16 cellular contexts compared by ENCODE assay signal in the genomic region with DNA sequence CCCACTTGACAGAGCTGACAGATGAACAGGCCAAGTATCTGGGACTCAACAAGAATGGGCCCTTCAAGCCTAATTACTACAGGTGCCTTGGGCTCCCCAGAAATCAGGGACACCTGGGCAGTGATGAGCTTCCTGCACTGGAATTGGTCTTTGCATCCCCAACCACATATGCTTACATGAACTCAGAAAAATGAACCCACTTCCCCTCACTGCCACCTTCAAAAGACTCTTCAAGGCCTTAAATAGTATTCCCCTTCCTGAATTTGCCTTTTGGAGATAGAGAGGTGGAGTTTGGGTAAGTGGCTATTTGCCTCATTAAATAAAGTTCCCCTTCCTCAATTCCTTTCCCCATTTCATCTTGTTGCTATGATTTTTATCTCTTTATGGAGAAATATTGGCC. TPM values are rescaled to one million over a fixed set of nuclear protein-coding genes. Genes with fewer than 3 reads are reported as not detected.
DNase-seq lines count a peak whose midpoint lies in the region; FAIRE-seq and TF ChIP-seq lines count a peak whose summit lies in the region.
"Had no signal": no experiment of that assay in that cellular context is flagged by ENCODE, and none has a peak within 500 bp of the region (broad histone marks: within the 10 kb centered on the region; RNA-seq: fewer than 3 reads in every experiment).

No MANE protein-coding gene starts in this region.

- no peak overlapping the region for H2AFZ ChIP-seq in Loucy (ENCODE audit: low read length)
- no peak overlapping the region for H2AFZ ChIP-seq in endothelial cell of umbilical vein (ENCODE audit: low read depth, low read length)

- peak; percentile 38 for FAIRE-seq in endothelial cell of umbilical vein (lab: Jason Lieb, UNC)
- FAIRE-seq: A204.1, GM19239 had no signal

- POLR2A ChIA-PET in endothelial cell of umbilical vein (lab: Charles Lee) = no interaction called here

- TF ChIP-seq CTCF in Loucy (conservative IDR thresholded peaks at IDR 0.05; ENCODE audit: low read length) (no peak), endothelial cell of umbilical vein (IDR thresholded peaks at IDR 0.05; ENCODE audit: extremely low read depth in 1 of 2, insufficient read depth in 1 of 2, low read depth in 1 of 2, low read length in 2 of 2) (no peak), tibial artery (IDR thresholded peaks at IDR 0.05) (no peak)

- DNase-seq in activated naive CD4-positive, alpha-beta T cell treated with anti-CD3 and anti-CD28 coated beads, Interleukin-2, amount 10 ng/mL, durations not matched to agents 7 days and 5 days = no peak
- DNase-seq in endothelial cell of umbilical vein (ENCODE audit: low read depth, low spot score) (no peak), NCI-H2029 treated with DMSO at 0.1 percent for 48 hours (lab: John Stamatoyannopoulos, UW) (no peak), tibial artery (no peak), GM19240 (ENCODE audit: insufficient read length, low spot score) (no peak)
- DNase-seq: BE2C; Caco-2; CD8-positive, alpha-beta memory T cell; GF-D8; HCEC 1CT; HFFc6; IMR-90 had no signal

- H3K4me1 ChIP-seq in Loucy (ENCODE audit: insufficient read depth, low read length, poor library complexity, severe bottlenecking) = peaks cover 19% of the 10 kb centered on the region
- H3K4me1 ChIP-seq in endothelial cell of umbilical vein (ENCODE audit: control insufficient read depth, extremely low read depth, insufficient read depth, low read length) = peaks cover 4% of the 10 kb centered on the region
- H3K4me1 ChIP-seq in tibial artery = peaks cover 0 to 4% (median 0%) of the 10 kb centered on the region in 4 donors
- H3K4me1 ChIP-seq: Caco-2 had no signal

- H4K20me1 ChIP-seq in Loucy (ENCODE audit: insufficient read depth, low read length, poor library complexity, severe bottlenecking) (no peaks in the 10 kb centered on the region), endothelial cell of umbilical vein (replicated peaks; ENCODE audit: control insufficient read depth, extremely low read depth, insufficient read depth, low read length) (no peaks in the 10 kb centered on the region)

- H3K9me3 ChIP-seq in Loucy (ENCODE audit: insufficient read depth, low read depth, low read length) (no peaks in the 10 kb centered on the region), endothelial cell of umbilical vein (replicated peaks; ENCODE audit: control insufficient read depth, insufficient read depth, low read length) (no peaks in the 10 kb centered on the region), tibial artery (no peaks in the 10 kb centered on the region)
- H3K9me3 ChIP-seq: BE2C, Caco-2 had no signal

- H3K4me2 ChIP-seq in Loucy (ENCODE audit: low read depth, low read length, poor library complexity, severe bottlenecking) (peak overlapping the region; percentile 3), endothelial cell of umbilical vein (ENCODE audit: insufficient read depth, low read length) (no peak overlapping the region)

- intact Hi-C loops in endothelial cell of umbilical vein (cut with micrococcal nuclease) = no loop called here
- intact Hi-C loops in tibial artery (cut with DNase I; ENCODE audit: low total_unique reads) = no loop called here

- H3K79me2 ChIP-seq in Loucy (ENCODE audit: insufficient read depth, low read length) (no peaks in the 10 kb centered on the region), endothelial cell of umbilical vein (ENCODE audit: control insufficient read depth, insufficient read depth, low read length) (no peaks in the 10 kb centered on the region)

- H3K9me1 ChIP-seq in endothelial cell of umbilical vein (replicated peaks; ENCODE audit: control insufficient read depth, extremely low read depth, insufficient read depth, low read length) = no peaks in the 10 kb centered on the region

- H3K27ac ChIP-seq in endothelial cell of umbilical vein (ENCODE audit: insufficient read depth, low read depth, low read length) (no peak overlapping the region), tibial artery (no peak overlapping the region)

- H3K9me3 Mint-ChIP-seq in activated naive CD4-positive, alpha-beta T cell treated with anti-CD3 and anti-CD28 coated beads, Interleukin-2, amount 50 U/mL, for 24 hours = no peaks in the 10 kb centered on the region
- H3K9me3 Mint-ChIP-seq in activated naive CD4-positive, alpha-beta T cell treated with anti-CD3 and anti-CD28 coated beads, Interleukin-2, amount 10 ng/mL, durations not matched to agents 7 days and 5 days = no peaks in the 10 kb centered on the region
- H3K9me3 Mint-ChIP-seq: CD8-positive, alpha-beta memory T cell; HFFc6 had no signal

- no peaks in the 10 kb centered on the region for H3F3A ChIP-seq in Loucy (ENCODE audit: low read depth)

- no peaks in the 10 kb centered on the region for H3K9me2 ChIP-seq in Loucy (replicated peaks; ENCODE audit: low read depth, low read length)

- H3K9ac ChIP-seq in Loucy (ENCODE audit: low read depth, low read length, poor library complexity, severe bottlenecking) (no peak overlapping the region), endothelial cell of umbilical vein (replicated peaks; ENCODE audit: extremely low read depth, insufficient read depth, low read length) (no peak overlapping the region)

- peaks cover 5% of the 10 kb centered on the region for H3K4me1 Mint-ChIP-seq in activated naive CD4-positive, alpha-beta T cell treated with anti-CD3 and anti-CD28 coated beads, Interleukin-2, amount 50 U/mL, for 24 hours
- H3K4me1 Mint-ChIP-seq in activated naive CD4-positive, alpha-beta T cell treated with anti-CD3 and anti-CD28 coated beads, Interleukin-2, amount 10 ng/mL, durations not matched to agents 7 days and 5 days = peaks cover 19% of the 10 kb centered on the region

- peak overlapping the region; percentile 51 for H3K27ac Mint-ChIP-seq in activated naive CD4-positive, alpha-beta T cell treated with anti-CD3 and anti-CD28 coated beads, Interleukin-2, amount 50 U/mL, for 24 hours
- H3K27ac Mint-ChIP-seq in activated naive CD4-positive, alpha-beta T cell treated with anti-CD3 and anti-CD28 coated beads, Interleukin-2, amount 10 ng/mL, durations not matched to agents 7 days and 5 days = no peak overlapping the region
- H3K27ac Mint-ChIP-seq: HFFc6 had no signal

- BruUV-seq in endothelial cell of umbilical vein (replicated peaks; lab: Mats Ljungman, UMichigan) = no TSS peak

- H3K27me3 Mint-ChIP-seq in activated naive CD4-positive, alpha-beta T cell treated with anti-CD3 and anti-CD28 coated beads, Interleukin-2, amount 50 U/mL, for 24 hours = no peaks in the 10 kb centered on the region
- H3K27me3 Mint-ChIP-seq in activated naive CD4-positive, alpha-beta T cell treated with anti-CD3 and anti-CD28 coated beads, Interleukin-2, amount 10 ng/mL, durations not matched to agents 7 days and 5 days = no peaks in the 10 kb centered on the region
- H3K27me3 Mint-ChIP-seq: CD8-positive, alpha-beta memory T cell had no signal

- H3K4me3 Mint-ChIP-seq in activated naive CD4-positive, alpha-beta T cell treated with anti-CD3 and anti-CD28 coated beads, Interleukin-2, amount 50 U/mL, for 24 hours = no peak overlapping the region
- H3K4me3 Mint-ChIP-seq in activated naive CD4-positive, alpha-beta T cell treated with anti-CD3 and anti-CD28 coated beads, Interleukin-2, amount 10 ng/mL, durations not matched to agents 7 days and 5 days = no peak overlapping the region
- H3K4me3 Mint-ChIP-seq: CD8-positive, alpha-beta memory T cell; HFFc6 had no signal

- H3K4me3 ChIP-seq in Loucy (ENCODE audit: low read length, poor library complexity, severe bottlenecking) (no peak overlapping the region), endothelial cell of umbilical vein (replicated peaks in 1 of 3; ENCODE audit: insufficient read depth in 1 of 3, low read depth in 1 of 3, low read length in 3 of 3) (no peak overlapping the region), tibial artery (no peak overlapping the region)

- CTCF ChIA-PET in activated naive CD4-positive, alpha-beta T cell treated with anti-CD3 and anti-CD28 coated beads, Interleukin-2, amount 10 ng/mL, durations not matched to agents 7 days and 5 days (lab: Charles Lee) = interaction anchor here (1.0 to 1.1 kb wide), 2 partner anchors 19 to 83 kb away, joined by 4 to 5 read pairs; no protein-coding TSS in a partner anchor
- CTCF ChIA-PET in endothelial cell of umbilical vein (lab: Charles Lee) = interaction anchor here (2.3 kb wide), 1 partner anchor 13 kb away, joined by 7 read pairs; no protein-coding TSS in a partner anchor

- no peaks in the 10 kb centered on the region for H3K36me3 ChIP-seq in Loucy (ENCODE audit: insufficient read depth, low read length)
- H3K36me3 ChIP-seq in endothelial cell of umbilical vein (ENCODE audit: control insufficient read depth in 2 of 2, extremely low read depth in 1 of 2, insufficient read depth in 2 of 2, low read length in 2 of 2) = peaks cover 0 to 2% of the 10 kb centered on the region in 2 experiments
- H3K36me3 ChIP-seq in tibial artery = peaks cover 23 to 25% (median 24%) of the 10 kb centered on the region in 3 donors
- H3K36me3 ChIP-seq: BE2C had no signal

- H3K27me3 ChIP-seq in Loucy (ENCODE audit: insufficient read depth, low read length, poor library complexity, severe bottlenecking) (no peaks in the 10 kb centered on the region), endothelial cell of umbilical vein (ENCODE audit: control insufficient read depth in 2 of 2, insufficient read depth in 2 of 2, low read length in 2 of 2) (no peaks in the 10 kb centered on the region), tibial artery (peaks cover 0 to 4% of the 10 kb centered on the region in 2 donors)
- H3K27me3 ChIP-seq: BE2C had no signal

- no peak for TF ChIP-seq POLR2A in endothelial cell of umbilical vein (IDR thresholded peaks at IDR 0.05; ENCODE audit: low read depth, low read length)

- peaks cover 25% of the 10 kb centered on the region for H3K36me3 Mint-ChIP-seq in activated naive CD4-positive, alpha-beta T cell treated with anti-CD3 and anti-CD28 coated beads, Interleukin-2, amount 50 U/mL, for 24 hours
- peaks cover 16% of the 10 kb centered on the region for H3K36me3 Mint-ChIP-seq in activated naive CD4-positive, alpha-beta T cell treated with anti-CD3 and anti-CD28 coated beads, Interleukin-2, amount 10 ng/mL, durations not matched to agents 7 days and 5 days

- dilution Hi-C loops in endothelial cell of umbilical vein (cut with MboI; ENCODE audit: extremely low pct_ligation_motif_present, low sequenced_read_pairs) = no loop called here

TF ChIP-seq in endothelial cell of umbilical vein, 7 proteins besides CTCF, POLR2A, EP300 and RAD21 (continues in another document):
- no peak for TF ChIP-seq JUN (IDR thresholded peaks at IDR 0.05; ENCODE audit: borderline replicate concordance, insufficient read depth, insufficient read length, low read depth)
- no peak for TF ChIP-seq GATA2 (IDR thresholded peaks at IDR 0.05; ENCODE audit: insufficient read depth, insufficient read length, low read depth, low read length)

RNA-seq across cellular contexts. Expression of a gene that starts 7.8 kb away (rescaled TPM):
- total RNA-seq in endothelial cell of umbilical vein = 8.8 and 10.0 TPM in 2 replicates
- 2.4 and 3.4 TPM in 2 replicates for polyA plus RNA-seq in endothelial cell of umbilical vein
- polyA plus RNA-seq in endothelial cell of umbilical vein (2011; cell fraction: cytosol; rRNA removed) = 3.5 and 3.6 TPM in 2 replicates
- polyA plus RNA-seq in endothelial cell of umbilical vein (2011; cell fraction: nucleus; rRNA removed) = 20.0 and 25.5 TPM in 2 replicates
- polyA plus RNA-seq in endothelial cell of umbilical vein (2012) = 6.5 and 10.7 TPM in 2 replicates
- polyA minus RNA-seq in endothelial cell of umbilical vein = 6.6 and 7.2 TPM in 2 replicates
- 8.1 TPM for polyA minus RNA-seq in endothelial cell of umbilical vein (2011; cell fraction: cytosol; rRNA and poly(A)+ RNA removed)
- 7.3 and 9.9 TPM in 2 replicates for polyA minus RNA-seq in endothelial cell of umbilical vein (2011; cell fraction: nucleus; rRNA and poly(A)+ RNA removed)
- polyA plus RNA-seq: CD8-positive, alpha-beta memory T cell had no signal
